In the genomic region with DNA sequence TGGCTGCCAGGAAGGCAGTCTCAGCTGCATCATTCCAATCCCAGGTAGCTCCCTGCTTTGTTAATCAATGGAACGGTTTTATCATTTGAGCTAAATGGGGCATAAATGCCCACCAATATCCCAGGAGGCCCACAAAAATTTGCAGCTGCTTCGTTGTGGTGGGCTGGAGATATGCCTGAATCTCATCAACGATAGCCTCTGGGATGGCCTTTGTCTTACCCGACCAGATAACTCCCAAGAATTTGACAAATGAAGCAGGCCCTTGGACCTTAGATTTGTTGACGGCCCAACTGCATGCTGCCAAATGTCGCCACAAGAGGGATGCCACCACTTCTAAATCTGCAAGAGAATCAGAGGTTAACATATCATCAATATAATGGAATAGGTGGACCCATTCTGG, we compare ENCODE assay signal across 35 cellular contexts.
"Had no signal": no experiment of that assay in that cellular context is flagged by ENCODE, and none has a peak within 500 bp of the region (broad histone marks: within the 10 kb centered on the region; RNA-seq: fewer than 3 reads in every experiment).

No MANE protein-coding gene starts in this region.

- H3K27me3 Mint-ChIP-seq: activated B cell treated with CpG ODN at 0.5 μM for 24 hours; activated CD4-positive, alpha-beta memory T cell treated with anti-CD3 and anti-CD28 coated beads for 36 hours; activated CD4-positive, alpha-beta T cell treated with anti-CD3 and anti-CD28 coated beads, Interleukin-2, amount 10 ng/mL, durations not matched to agents 24 days and 14 days; activated CD8-positive, alpha-beta T cell treated with anti-CD3 and anti-CD28 coated beads for 36 hours; activated naive CD8-positive, alpha-beta T cell treated with anti-CD3 and anti-CD28 coated beads for 36 hours; activated T-helper 17 cell treated with anti-CD3 and anti-CD28 coated beads, Interleukin-2, amount 50 U/mL, for 72 hours had no signal

- H3K9me3 ChIP-seq: body of pancreas had no signal

- DNase-seq: activated B cell treated with CpG ODN at 0.5 μM for 24 hours; activated CD4-positive, alpha-beta memory T cell treated with anti-CD3 and anti-CD28 coated beads for 36 hours; activated CD4-positive, alpha-beta T cell treated with anti-CD3 and anti-CD28 coated beads for 4 hours; activated CD4-positive, alpha-beta T cell treated with anti-CD3 and anti-CD28 coated beads, Interleukin-2, amount 10 ng/mL, durations not matched to agents 24 days and 14 days; activated CD4-positive, alpha-beta T cell treated with anti-CD3 and anti-CD28 coated beads, Interleukin-2, amount 50 U/mL, for 1 hour; activated CD4-positive, alpha-beta T cell treated with anti-CD3 and anti-CD28 coated beads, Interleukin-2, amount 50 U/mL, for 4 hours; activated CD4-positive, CD25-positive, alpha-beta regulatory T cell treated with anti-CD3 and anti-CD28 coated beads, Interleukin-2, amount 50 U/mL, for 72 hours; activated CD8-positive, alpha-beta memory T cell treated with anti-CD3 and anti-CD28 coated beads, Interleukin-2, amount 50 U/mL, for 4 hours; activated CD8-positive, alpha-beta T cell treated with anti-CD3 and anti-CD28 coated beads for 36 hours; activated effector memory CD4-positive, alpha-beta T cell treated with anti-CD3 and anti-CD28 coated beads, Interleukin-2, amount 50 U/mL, for 16 hours; activated gamma-delta T cell treated with Interleukin-2 at 50 U/mL for 16 hours; activated naive CD4-positive, alpha-beta T cell; activated naive CD4-positive, alpha-beta T cell treated with anti-CD3 and anti-CD28 coated beads for 36 hours; activated naive CD4-positive, alpha-beta T cell treated with anti-CD3 and anti-CD28 coated beads, Interleukin-2, amount 50 U/mL, for 16 hours; activated naive CD8-positive, alpha-beta T cell treated with anti-CD3 and anti-CD28 coated beads for 36 hours; activated T-cell treated with anti-CD3 and anti-CD28 coated beads for 4 hours; activated T-cell treated with anti-CD3 and anti-CD28 coated beads, Interleukin-2, amount 50 U/mL, for 1 hour; activated T-cell treated with anti-CD3 and anti-CD28 coated beads, Interleukin-2, amount 50 U/mL, for 4 hours; activated T-cell treated with anti-CD3 and anti-CD28 coated beads, Interleukin-2, amount 50 U/mL, for 72 hours; adrenal gland; amniotic stem cell; aorta; body of pancreas; brain microvascular endothelial cell; central memory CD4-positive, alpha-beta T cell; T-helper 1 cell; T-helper 2 cell; T-helper 9 cell had no signal

- ATAC-seq: activated CD8-positive, alpha-beta T cell treated with anti-CD3 and anti-CD28 coated beads for 36 hours; activated naive CD4-positive, alpha-beta T cell treated with anti-CD3 and anti-CD28 coated beads, Interleukin-2, amount 50 U/mL, for 72 hours; activated T-cell treated with anti-CD3 and anti-CD28 coated beads, Interleukin-2, amount 50 U/mL, for 4 hours; activated T-cell treated with anti-CD3 and anti-CD28 coated beads, Interleukin-2, amount 50 U/mL, for 72 hours; activated T-helper 17 cell treated with anti-CD3 and anti-CD28 coated beads, Interleukin-2, amount 50 U/mL, for 72 hours; body of pancreas had no signal

- H3K36me3 ChIP-seq: adrenal gland, brain microvascular endothelial cell, breast epithelium had no signal

- H3K4me1 ChIP-seq: adrenal gland, body of pancreas, breast epithelium had no signal

- H3K4me3 Mint-ChIP-seq: activated B cell treated with CpG ODN at 0.5 μM for 24 hours; activated CD4-positive, alpha-beta memory T cell treated with anti-CD3 and anti-CD28 coated beads for 36 hours; activated CD4-positive, alpha-beta T cell treated with anti-CD3 and anti-CD28 coated beads, Interleukin-2, amount 10 ng/mL, durations not matched to agents 24 days and 14 days; activated CD8-positive, alpha-beta T cell treated with anti-CD3 and anti-CD28 coated beads for 36 hours; activated naive CD4-positive, alpha-beta T cell treated with anti-CD3 and anti-CD28 coated beads for 36 hours; activated naive CD8-positive, alpha-beta T cell treated with anti-CD3 and anti-CD28 coated beads for 36 hours; activated T-cell treated with anti-CD3 and anti-CD28 coated beads, Interleukin-2, amount 50 U/mL, for 4 hours; activated T-cell treated with anti-CD3 and anti-CD28 coated beads, Interleukin-2, amount 50 U/mL, for 72 hours; activated T-helper 1 cell treated with anti-CD3 and anti-CD28 coated beads, Interleukin-12 subunit alpha, Interleukin-12 subunit beta, Interleukin-2, Interleukin-4 antibody, amounts not matched to agents 30 ng/mL and 10 ng/mL and 1 ng/mL, durations not matched to agents 14 hours and 24 hours and 36 hours; activated T-helper 17 cell treated with anti-CD3 and anti-CD28 coated beads, Interleukin-2, amount 50 U/mL, for 72 hours; T-helper 1 cell treated with Interleukin-12 subunit alpha and Interleukin-12 subunit beta and Interleukin-4 antibody, amounts not matched to agents 30 μg/mL and 1 μg/mL, for 36 hours; T-helper 2 cell treated with Interferon-gamma antibody and Interleukin-4, amounts not matched to agents 5 μg/mL and 100 μg/mL, for 36 hours had no signal

- H3K27ac ChIP-seq: adrenal gland, body of pancreas, brain microvascular endothelial cell, breast epithelium, VCaP had no signal

- H3K27me3 ChIP-seq: adrenal gland, body of pancreas, brain microvascular endothelial cell, breast epithelium had no signal

- H3K27ac Mint-ChIP-seq: activated B cell treated with CpG ODN at 0.5 μM for 24 hours; activated CD4-positive, alpha-beta memory T cell treated with anti-CD3 and anti-CD28 coated beads for 36 hours; activated CD4-positive, alpha-beta T cell treated with anti-CD3 and anti-CD28 coated beads, Interleukin-2, amount 10 ng/mL, durations not matched to agents 24 days and 14 days; activated CD8-positive, alpha-beta T cell treated with anti-CD3 and anti-CD28 coated beads for 36 hours; activated naive CD4-positive, alpha-beta T cell treated with anti-CD3 and anti-CD28 coated beads for 36 hours; activated naive CD4-positive, alpha-beta T cell treated with anti-CD3 and anti-CD28 coated beads, Interleukin-2, amount 50 U/mL, for 72 hours; activated naive CD8-positive, alpha-beta T cell treated with anti-CD3 and anti-CD28 coated beads for 36 hours; activated T-cell treated with anti-CD3 and anti-CD28 coated beads, Interleukin-2, amount 50 U/mL, for 72 hours; activated T-helper 1 cell treated with anti-CD3 and anti-CD28 coated beads, Interleukin-12 subunit alpha, Interleukin-12 subunit beta, Interleukin-2, Interleukin-4 antibody, amounts not matched to agents 30 ng/mL and 10 ng/mL and 1 ng/mL, durations not matched to agents 14 hours and 24 hours and 36 hours; activated T-helper 17 cell treated with anti-CD3 and anti-CD28 coated beads, Interleukin-2, amount 50 U/mL, for 72 hours; T-helper 1 cell treated with Interleukin-12 subunit alpha and Interleukin-12 subunit beta and Interleukin-4 antibody, amounts not matched to agents 30 μg/mL and 1 μg/mL, for 36 hours; T-helper 2 cell treated with Interferon-gamma antibody and Interleukin-4, amounts not matched to agents 5 μg/mL and 100 μg/mL, for 36 hours had no signal

- H3K4me1 Mint-ChIP-seq: activated B cell treated with CpG ODN at 0.5 μM for 24 hours; activated T-helper 17 cell treated with anti-CD3 and anti-CD28 coated beads, Interleukin-2, amount 50 U/mL, for 72 hours had no signal

- H3K4me3 ChIP-seq: adrenal gland, body of pancreas, breast epithelium had no signal
